1 cellular context compared by ENCODE assay signal in genomic region chr12:9798008-9798619, GRCh38.
TF ChIP-seq lines count a peak whose summit lies in the region.

No MANE protein-coding gene starts in this region.

TF ChIP-seq in GM12878, 131 proteins besides CTCF, POLR2A, EP300 and RAD21 (continued from another document):
- no peak for TF ChIP-seq REST (IDR thresholded peaks at IDR 0.05; ENCODE audit: low read depth, low read length)
- 0 out of 2 replicates have a peak, but pooled peaks have one; percentile 16 for TF ChIP-seq EED (IDR thresholded peaks at IDR 0.05; ENCODE audit: low read depth)
- no peak for TF ChIP-seq RELA (IDR thresholded peaks at IDR 0.05; ENCODE audit: borderline replicate concordance, partially characterized antibody)
- peak; percentile 71; the same call in 1 of the 2 replicates for TF ChIP-seq IRF4 (IDR thresholded peaks at IDR 0.05; ENCODE audit: low read depth, low read length)
- TF ChIP-seq NR2C1 (IDR thresholded peaks at IDR 0.05): no peak
- TF ChIP-seq TBL1XR1 (IDR thresholded peaks at IDR 0.05; ENCODE audit: low read depth, low read length): peak; percentile 68
- peak; percentile 85; the same call in 1 of the 2 replicates for TF ChIP-seq NBN (IDR thresholded peaks at IDR 0.05)
- TF ChIP-seq ZNF622 (IDR thresholded peaks at IDR 0.05): no peak
